ENCODE assay signal across 23 cellular contexts in genomic region chr10:28312572-28312971, GRCh38. TPM values are rescaled to one million over a fixed set of nuclear protein-coding genes. Genes with fewer than 3 reads are reported as not detected.
A peak's percentile ranks its signal among the peaks of the same experiment; 100 is the strongest.
DNase-seq lines count a peak whose midpoint lies in the region; ATAC-seq, FAIRE-seq and TF ChIP-seq lines count a peak whose summit lies in the region.
"Had no signal": no experiment of that assay in that cellular context is flagged by ENCODE, and none has a peak within 500 bp of the region (broad histone marks: within the 10 kb centered on the region; RNA-seq: fewer than 3 reads in every experiment).

No MANE protein-coding gene starts in this region.

- H3K27me3 Mint-ChIP-seq in activated T-helper 17 cell treated with anti-CD3 and anti-CD28 coated beads, Interleukin-2, amount 50 U/mL, for 72 hours: no peaks in the 10 kb centered on the region
- peaks cover 17% of the 10 kb centered on the region for H3K27me3 Mint-ChIP-seq in osteocyte (ENCODE audit: unreplicated experiment)
- H3K27me3 Mint-ChIP-seq: CD4-positive, alpha-beta memory T cell had no signal

- no peaks in the 10 kb centered on the region for H3K79me2 ChIP-seq in Karpas-422 (ENCODE audit: low read length)

- no peak for TF ChIP-seq POLR2A in NB4 (IDR thresholded peaks at IDR 0.05; ENCODE audit: extremely low read depth, insufficient read length)

- no peaks in the 10 kb centered on the region for H3K36me3 ChIP-seq in Karpas-422 (ENCODE audit: insufficient read depth, low read length)
- H3K36me3 ChIP-seq: SJSA1 had no signal

- H3K4me3 ChIP-seq in NB4 (ENCODE audit: low read depth, low read length): no peak overlapping the region
- H3K4me3 ChIP-seq in Karpas-422 (ENCODE audit: low read length): no peak overlapping the region
- H3K4me3 ChIP-seq: GM23338, PC-9, SJSA1 had no signal

- peak; percentile 84 for FAIRE-seq in D721Med (lab: Jason Lieb, UNC)
- FAIRE-seq: G401.6, HepG2 had no signal

- H3K9me3 ChIP-seq in Karpas-422 (ENCODE audit: low read length): no peaks in the 10 kb centered on the region
- H3K9me3 ChIP-seq: SJSA1 had no signal

- H3K27ac Mint-ChIP-seq in activated T-helper 17 cell treated with anti-CD3 and anti-CD28 coated beads, Interleukin-2, amount 50 U/mL, for 72 hours: peak overlapping the region; percentile 14
- H3K27ac Mint-ChIP-seq in osteocyte (ENCODE audit: unreplicated experiment): no peak overlapping the region
- H3K27ac Mint-ChIP-seq: B cell, GM23338, HFFc6 had no signal

- ATAC-seq in activated T-helper 17 cell treated with anti-CD3 and anti-CD28 coated beads, Interleukin-2, amount 50 U/mL, for 72 hours (replicated peaks): no peak
- ATAC-seq in GM18907 (IDR thresholded peaks at IDR 0.05; ENCODE audit: unreplicated experiment) (no peak), GM21423 (IDR thresholded peaks at IDR 0.05; ENCODE audit: unreplicated experiment) (no peak)
- ATAC-seq: GM23338, HepG2 had no signal

- peaks cover 3% of the 10 kb centered on the region for H3K4me1 Mint-ChIP-seq in activated T-helper 17 cell treated with anti-CD3 and anti-CD28 coated beads, Interleukin-2, amount 50 U/mL, for 72 hours
- peaks cover 9% of the 10 kb centered on the region for H3K4me1 Mint-ChIP-seq in osteocyte (ENCODE audit: unreplicated experiment)
- H3K4me1 Mint-ChIP-seq: GM23338 had no signal

- H2AFZ ChIP-seq in Karpas-422 (ENCODE audit: low read length): no peak overlapping the region
- H2AFZ ChIP-seq: GM23338, PC-9 had no signal

- H3K4me2 ChIP-seq in Karpas-422 (ENCODE audit: low read depth, low read length, poor library complexity, severe bottlenecking): no peak overlapping the region
- H3K4me2 ChIP-seq: GM23338, KMS-11, PC-9 had no signal

- H3K36me3 Mint-ChIP-seq in activated T-helper 17 cell treated with anti-CD3 and anti-CD28 coated beads, Interleukin-2, amount 50 U/mL, for 72 hours (ENCODE audit: low read depth): no peaks in the 10 kb centered on the region
- H3K36me3 Mint-ChIP-seq in osteocyte (ENCODE audit: unreplicated experiment): no peaks in the 10 kb centered on the region

- H3K27me3 ChIP-seq in Karpas-422 (ENCODE audit: low read length): no peaks in the 10 kb centered on the region

- peaks cover 5% of the 10 kb centered on the region for H3K9me3 Mint-ChIP-seq in activated T-helper 17 cell treated with anti-CD3 and anti-CD28 coated beads, Interleukin-2, amount 50 U/mL, for 72 hours
- H3K9me3 Mint-ChIP-seq in osteocyte (ENCODE audit: unreplicated experiment): no peaks in the 10 kb centered on the region
- H3K9me3 Mint-ChIP-seq: GM23338 had no signal

- TF ChIP-seq CTCF in D721Med (IDR thresholded peaks at IDR 0.05; ENCODE audit: insufficient read depth, missing control alignments) (no peak), NB4 (IDR thresholded peaks at IDR 0.05; ENCODE audit: low read depth, low read length) (no peak), osteocyte (IDR thresholded peaks at IDR 0.05) (no peak)

- no peak overlapping the region for H3K4me3 Mint-ChIP-seq in activated T-helper 17 cell treated with anti-CD3 and anti-CD28 coated beads, Interleukin-2, amount 50 U/mL, for 72 hours
- no peak overlapping the region for H3K4me3 Mint-ChIP-seq in osteocyte (ENCODE audit: unreplicated experiment)
- H3K4me3 Mint-ChIP-seq: B cell; CD4-positive, alpha-beta memory T cell; GM23338; HFFc6 had no signal

- no peak overlapping the region for H3K27ac ChIP-seq in Karpas-422 (ENCODE audit: low read length)
- H3K27ac ChIP-seq: KMS-11, PC-9, SJSA1 had no signal

- no peaks in the 10 kb centered on the region for H3K9me2 ChIP-seq in Karpas-422 (replicated peaks; ENCODE audit: insufficient read depth, low read length)

- no peaks in the 10 kb centered on the region for H3K4me1 ChIP-seq in Karpas-422 (ENCODE audit: low read length)
- H3K4me1 ChIP-seq: SJSA1 had no signal

- no peak overlapping the region for H3K9ac ChIP-seq in Karpas-422 (ENCODE audit: low read length)
- H3K9ac ChIP-seq: KMS-11 had no signal

- H4K20me1 ChIP-seq in Karpas-422 (ENCODE audit: insufficient read depth, low read depth, low read length): no peaks in the 10 kb centered on the region

- no peak for DNase-seq in D721Med (ENCODE audit: insufficient read length, low spot score)
- DNase-seq in NB4 (ENCODE audit: low read depth): peak; percentile 27
- DNase-seq in osteocyte (ENCODE audit: extremely low spot score, unreplicated experiment): peak; percentile 8
- DNase-seq in Karpas-422: no peak
- DNase-seq: CD4-positive, alpha-beta memory T cell; DMS79; HFFc6; MM.1S; NCI-H1105; NCI-H2029 treated with DMSO at 0.1 percent for 48 hours; NCI-H510A treated with DMSO at 0.1 percent for 48 hours; NCI-H82; PC-9; SW 1271 had no signal

RNA-seq across cellular contexts. Expression of gene MPP7, which starts 9.7 kb away (rescaled TPM):
- total RNA-seq in activated T-helper 17 cell treated with anti-CD3 and anti-CD28 coated beads, Interleukin-2, amount 50 U/mL, for 72 hours: 1 to 10 TPM; 2.9 to 5.8 TPM
- 37.4 and 41.9 TPM in 2 replicates for total RNA-seq in osteocyte
- 0.47 and 0.56 TPM in 2 replicates for total RNA-seq in Karpas-422 (2014; rRNA removed; shearing (Covaris generic); ENCODE audit: low replicate concordance)

Comparison
In these comparisons a context has a peak if more than half of its experiments do, and no peak if none do; other contexts are left out.
1. DNase-seq: peak in NB4 (single experiment) and osteocyte (single experiment); none in D721Med (single experiment) and Karpas-422 (single experiment).